28 cellular contexts compared by ENCODE assay signal in the genomic region with DNA sequence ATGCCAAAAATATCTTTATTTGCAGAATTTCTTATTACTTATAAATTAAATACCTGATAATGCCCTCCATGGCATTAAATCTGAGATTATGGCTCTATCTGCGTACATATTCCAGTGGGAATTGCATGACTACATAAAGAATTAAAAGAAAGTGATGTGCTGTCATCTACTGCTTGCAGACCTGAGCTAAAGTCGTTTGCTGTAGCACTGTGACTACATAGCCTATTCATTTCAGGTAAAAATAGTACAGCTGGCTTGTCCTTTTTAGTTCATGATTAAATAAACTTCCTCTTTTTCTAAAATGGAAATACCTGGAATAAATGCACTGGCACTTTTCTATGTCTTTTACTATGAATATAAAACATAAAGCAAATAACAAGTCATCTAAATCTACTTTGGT.
"Had no signal": no experiment of that assay in that cellular context is flagged by ENCODE, and none has a peak within 500 bp of the region (broad histone marks: within the 10 kb centered on the region; RNA-seq: fewer than 3 reads in every experiment).

No MANE protein-coding gene starts in this region.

- DNase-seq: activated effector memory CD4-positive, alpha-beta T cell treated with anti-CD3 and anti-CD28 coated beads, Interleukin-2, amount 50 U/mL, for 16 hours; activated effector memory CD4-positive, alpha-beta T cell treated with Interleukin-2 at 50 U/mL for 16 hours; activated gamma-delta T cell; activated gamma-delta T cell treated with Interleukin-2 at 50 U/mL for 16 hours; activated naive CD4-positive, alpha-beta T cell; activated naive CD4-positive, alpha-beta T cell treated with anti-CD3 and anti-CD28 coated beads for 36 hours; activated naive CD4-positive, alpha-beta T cell treated with anti-CD3 and anti-CD28 coated beads, Interleukin-2, amount 10 ng/mL, durations not matched to agents 7 days and 5 days; activated naive CD4-positive, alpha-beta T cell treated with anti-CD3 and anti-CD28 coated beads, Interleukin-2, amount 50 U/mL, for 16 hours; activated naive CD4-positive, alpha-beta T cell treated with Interleukin-2 at 50 U/mL for 16 hours; activated naive CD8-positive, alpha-beta T cell treated with anti-CD3 and anti-CD28 coated beads for 36 hours; activated naive CD8-positive, alpha-beta T cell treated with anti-CD3 and anti-CD28 coated beads, Interleukin-2, amount 10 ng/mL, durations not matched to agents 7 days and 5 days; activated naive CD8-positive, alpha-beta T cell treated with anti-CD3 and anti-CD28 coated beads, Interleukin-2, amount 50 U/mL, for 24 hours; activated T-cell treated with anti-CD3 and anti-CD28 coated beads, Interleukin-2, amount 50 U/mL, for 1 hour; activated T-cell treated with anti-CD3 and anti-CD28 coated beads, Interleukin-2, amount 50 U/mL, for 24 hours; activated T-cell treated with anti-CD3 and anti-CD28 coated beads, Interleukin-2, amount 50 U/mL, for 4 hours; activated T-cell treated with anti-CD3 and anti-CD28 coated beads, Interleukin-2, amount 50 U/mL, for 48 hours; activated T-cell treated with anti-CD3 and anti-CD28 coated beads, Interleukin-2, amount 50 U/mL, for 72 hours; adrenal gland; amniotic stem cell; amygdala; anterior cingulate cortex; aorta; body of pancreas; brain microvascular endothelial cell; central memory CD4-positive, alpha-beta T cell; cerebellar nuclear complex had no signal

- ATAC-seq: activated naive CD4-positive, alpha-beta T cell treated with anti-CD3 and anti-CD28 coated beads, Interleukin-2, amount 50 U/mL, for 72 hours; activated naive CD8-positive, alpha-beta T cell treated with anti-CD3 and anti-CD28 coated beads, Interleukin-2, amount 50 U/mL, for 24 hours; activated T-cell treated with anti-CD3 and anti-CD28 coated beads, Interleukin-2, amount 50 U/mL, for 4 hours; activated T-cell treated with anti-CD3 and anti-CD28 coated beads, Interleukin-2, amount 50 U/mL, for 72 hours; activated T-helper 17 cell treated with anti-CD3 and anti-CD28 coated beads, Interleukin-2, amount 50 U/mL, for 72 hours; body of pancreas had no signal
